24 cellular contexts compared by ENCODE assay signal in the genomic region with DNA sequence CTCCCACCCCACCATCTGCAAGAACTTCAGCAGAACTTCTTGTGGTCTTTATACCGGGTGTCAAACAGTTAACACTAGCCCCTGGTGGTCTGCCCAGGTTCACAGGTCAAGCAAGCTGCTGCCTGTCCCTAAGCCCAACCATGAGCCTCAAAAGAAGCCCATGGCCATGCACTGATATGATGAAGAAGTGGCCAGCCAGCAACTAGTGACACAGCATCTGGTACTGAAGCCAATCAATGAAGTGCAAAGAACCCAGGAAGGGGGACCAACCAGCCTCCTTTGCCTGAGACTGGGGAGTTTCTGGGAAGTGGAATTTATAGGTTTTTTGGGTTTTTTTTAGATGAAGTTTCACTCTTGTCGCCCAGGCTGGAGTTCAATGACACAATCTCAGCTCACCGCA.
"Had no signal": no experiment of that assay in that cellular context is flagged by ENCODE, and none has a peak within 500 bp of the region (broad histone marks: within the 10 kb centered on the region; RNA-seq: fewer than 3 reads in every experiment).

No MANE protein-coding gene starts in this region.

- H3K27ac ChIP-seq: left ventricle myocardium inferior, ovary, prostate gland, sigmoid colon, suprapubic skin, thoracic aorta, tibial artery, upper lobe of right lung had no signal

- H3K4me1 ChIP-seq: prostate gland had no signal

- DNase-seq: immature natural killer cell; left ventricle myocardium inferior; midbrain; mucosa of descending colon; naive thymus-derived CD4-positive, alpha-beta T cell; ovary; posterior cingulate gyrus; retina; right cardiac atrium; sigmoid colon; spleen; stimulated activated CD4-positive, alpha-beta T cell treated with anti-CD3 and anti-CD28 coated beads, Interleukin-4, amount 100 ng/mL, for 24 hours; stimulated activated naive CD4-positive, alpha-beta T cell; tibial artery; upper lobe of right lung had no signal

- H3K27me3 ChIP-seq: ovary, sigmoid colon, spleen, suprapubic skin, tibial artery, upper lobe of right lung had no signal

- FAIRE-seq: islet of Langerhans, small intestine, urothelium cell line had no signal

- H3K9me3 ChIP-seq: mucosa of descending colon, ovary, prostate gland, sigmoid colon, spleen, suprapubic skin, thoracic aorta, tibial artery, upper lobe of right lung had no signal

- H3K4me3 ChIP-seq: left ventricle myocardium inferior, lung, mucosa of descending colon, ovary, prostate gland, sigmoid colon, spleen, suprapubic skin, thoracic aorta, tibial artery, upper lobe of right lung had no signal

- ATAC-seq: natural killer cell treated with Interleukin-12 subunit alpha and Interleukin-12 subunit beta and Interleukin-15 and Interleukin-18, amount 100 ng/mL, for 72 hours; stimulated activated effector memory CD8-positive, alpha-beta T cell treated with anti-CD3 and anti-CD28 coated beads, Interleukin-12 subunit alpha, Interleukin-12 subunit beta, amount 100 ng/mL, for 72 hours had no signal

- H3K36me3 ChIP-seq: left ventricle myocardium inferior, ovary, prostate gland, sigmoid colon, spleen, suprapubic skin, thoracic aorta, tibial artery, upper lobe of right lung had no signal
